ENCODE assay signal across 23 cellular contexts in genomic region chr11:112042961-112043304, GRCh38. TPM values are rescaled to one million over a fixed set of nuclear protein-coding genes. Genes with fewer than 3 reads are reported as not detected.
"Had no signal": no experiment of that assay in that cellular context is flagged by ENCODE, and none has a peak within 500 bp of the region (broad histone marks: within the 10 kb centered on the region; RNA-seq: fewer than 3 reads in every experiment).

No MANE protein-coding gene starts in this region.

- DNase-seq: activated CD4-positive, alpha-beta T cell treated with anti-CD3 and anti-CD28 coated beads for 4 hours; activated CD4-positive, alpha-beta T cell treated with anti-CD3 and anti-CD28 coated beads, Interleukin-2, amount 50 U/mL, for 48 hours; activated CD4-positive, CD25-positive, alpha-beta regulatory T cell; activated CD8-positive, alpha-beta memory T cell treated with anti-CD3 and anti-CD28 coated beads for 24 hours; activated effector memory CD4-positive, alpha-beta T cell treated with Interleukin-2 at 50 U/mL for 16 hours; activated naive CD4-positive, alpha-beta T cell treated with Interleukin-2 at 50 U/mL for 16 hours; amygdala; cerebellar nuclear complex; colonic mucosa; dorsolateral prefrontal cortex; effector memory CD4-positive, alpha-beta T cell; gastrocnemius medialis; glutamatergic neuron; left cardiac atrium; left ventricle myocardium superior; midbrain; naive thymus-derived CD4-positive, alpha-beta T cell; occipital lobe; stimulated activated naive CD4-positive, alpha-beta T cell treated with Interleukin-2 at 50 U/mL for 16 hours had no signal

- ATAC-seq: gastrocnemius medialis; left cardiac atrium; left ventricle myocardium superior; naive thymus-derived CD4-positive, alpha-beta T cell had no signal

- H3K27me3 Mint-ChIP-seq: naive thymus-derived CD4-positive, alpha-beta T cell had no signal

- H3K4me3 Mint-ChIP-seq: naive thymus-derived CD4-positive, alpha-beta T cell; neural progenitor cell had no signal

- H2AFZ ChIP-seq: neural progenitor cell had no signal

- H3K4me1 Mint-ChIP-seq: neural progenitor cell had no signal

- H3K9ac ChIP-seq: neural progenitor cell had no signal

- H3K9me3 Mint-ChIP-seq: naive thymus-derived CD4-positive, alpha-beta T cell had no signal

- H3K27ac ChIP-seq: colonic mucosa, neural progenitor cell, right atrium auricular region, tibial nerve had no signal

- H3K4me2 ChIP-seq: neural progenitor cell had no signal

- H3K27ac Mint-ChIP-seq: neural progenitor cell had no signal

- H3K4me1 ChIP-seq: colonic mucosa, neural progenitor cell, tibial nerve had no signal

- H3K9me3 ChIP-seq: colonic mucosa, gastrocnemius medialis, right atrium auricular region, tibial nerve had no signal

- H3K4me3 ChIP-seq: colonic mucosa, dorsolateral prefrontal cortex, gastrocnemius medialis, neural progenitor cell, right atrium auricular region, tibial nerve had no signal

- H3K27me3 ChIP-seq: colonic mucosa, dorsolateral prefrontal cortex, gastrocnemius medialis, neural progenitor cell, right atrium auricular region, tibial nerve had no signal

RNA-seq across cellular contexts. Expression of gene PIH1D2, which starts 30.9 kb away (rescaled TPM):
- total RNA-seq: T-helper 1 cell treated with Interleukin-12 subunit alpha and Interleukin-12 subunit beta and Interleukin-4 antibody, amounts not matched to agents 30 ng/mL and 1 ng/mL, for 36 hours had no signal
- polyA plus RNA-seq: naive thymus-derived CD4-positive, alpha-beta T cell had no signal
